Comparison of ENCODE assay signal across 8 cellular contexts in the genomic region with DNA sequence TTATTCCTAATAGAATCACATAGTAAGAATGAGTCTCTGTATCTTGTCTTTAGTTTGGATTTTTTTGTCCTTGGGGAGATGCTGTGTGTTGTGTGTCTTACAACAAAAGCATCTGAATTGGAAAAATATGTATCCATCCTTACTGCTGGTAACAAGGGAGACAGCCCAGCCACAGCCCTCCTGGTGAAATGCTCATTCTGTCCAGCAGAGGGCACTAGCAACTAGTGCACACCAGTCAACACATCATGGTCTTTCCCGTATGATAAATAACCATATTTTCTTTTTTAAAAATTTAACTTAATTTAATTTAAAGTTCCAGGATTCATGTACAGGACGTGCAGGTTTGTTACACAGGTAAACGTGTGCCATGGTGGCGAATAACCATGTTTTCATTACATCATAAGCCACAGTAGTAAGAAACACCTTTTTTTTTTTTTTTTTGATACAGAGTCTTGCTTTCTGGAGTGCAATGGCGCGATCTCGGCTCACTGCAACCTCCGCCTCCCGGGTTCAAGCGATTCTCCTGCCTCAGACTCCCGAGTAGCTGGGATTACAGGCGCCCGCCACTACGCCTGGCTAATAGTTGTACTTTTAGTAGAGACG.
A peak's percentile ranks its signal among the peaks of the same experiment; 100 is the strongest.
DNase-seq lines count a peak whose midpoint lies in the region; ATAC-seq and TF ChIP-seq lines count a peak whose summit lies in the region.

No MANE protein-coding gene starts in this region.

- no peak overlapping the region for H3K9ac ChIP-seq in NT2/D1 (ENCODE audit: insufficient read length, low read depth)

- no peaks in the 10 kb centered on the region for H3K27me3 ChIP-seq in NT2/D1 (ENCODE audit: insufficient read depth, insufficient read length)

- intact Hi-C loops in natural killer cell (cut with micrococcal nuclease), result loop anchor here (1.0 to 10.0 kb wide), 3 partner anchors 858 to 1502 kb away; no protein-coding TSS in a partner anchor

- DNase-seq in DMS 273 (lab: John Stamatoyannopoulos, UW; ENCODE audit: unreplicated experiment), result peak; percentile 86
- DNase-seq in HK-2 (ENCODE audit: unreplicated experiment), result peak; percentile 68
- DNase-seq in NT2/D1 (ENCODE audit: low read depth, low spot score), result peak; percentile 62
- DNase-seq in activated CD8-positive, alpha-beta memory T cell treated with anti-CD3 and anti-CD28 coated beads, Interleukin-2, amount 50 U/mL, for 48 hours, result peak; percentile 87
- DNase-seq in erythroblast (lab: John Stamatoyannopoulos, UW), result peak; percentile 52 to 74
- peak; percentile 49 for DNase-seq in natural killer cell

- H3K4me3 Mint-ChIP-seq in natural killer cell, result no peak overlapping the region
- no peak overlapping the region for H3K4me3 Mint-ChIP-seq in stimulated activated memory B cell treated with anti-CD40 and anti-IgM and Interleukin-4, amounts not matched to agents 10 μg/mL and 1 μg/mL and 100 μg/mL, for 72 hours

- H3K36me3 ChIP-seq in NT2/D1 (ENCODE audit: insufficient read depth, insufficient read length, low read length), result no peaks in the 10 kb centered on the region

- no peaks in the 10 kb centered on the region for H3K9me3 ChIP-seq in NT2/D1 (ENCODE audit: insufficient read depth, low read length)

- no peaks in the 10 kb centered on the region for H3K9me3 Mint-ChIP-seq in natural killer cell
- H3K9me3 Mint-ChIP-seq in stimulated activated memory B cell treated with anti-CD40 and anti-IgM and Interleukin-4, amounts not matched to agents 10 μg/mL and 1 μg/mL and 100 μg/mL, for 72 hours, result no peaks in the 10 kb centered on the region

- no peaks in the 10 kb centered on the region for H3K4me1 ChIP-seq in NT2/D1 (ENCODE audit: insufficient read depth, insufficient read length)

- ATAC-seq in GM19468 (IDR thresholded peaks at IDR 0.05; ENCODE audit: extremely low read depth, unreplicated experiment) (peak; percentile 67), natural killer cell (peak; percentile 70 to 82 (median 82))
- ATAC-seq in stimulated activated memory B cell treated with anti-CD40 and anti-IgM and Interleukin-4, amounts not matched to agents 10 μg/mL and 1 μg/mL and 100 μg/mL, for 72 hours, result peak; percentile 56

- TF ChIP-seq CTCF in natural killer cell (IDR thresholded peaks at IDR 0.05), result peak; percentile 86

- H3K27ac Mint-ChIP-seq in natural killer cell, result no peak overlapping the region
- no peak overlapping the region for H3K27ac Mint-ChIP-seq in stimulated activated memory B cell treated with anti-CD40 and anti-IgM and Interleukin-4, amounts not matched to agents 10 μg/mL and 1 μg/mL and 100 μg/mL, for 72 hours

- peaks cover 13 to 14% of the 10 kb centered on the region in 2 donors for H3K27me3 Mint-ChIP-seq in natural killer cell (ENCODE audit: low read depth in 2 of 2)
- no peaks in the 10 kb centered on the region for H3K27me3 Mint-ChIP-seq in stimulated activated memory B cell treated with anti-CD40 and anti-IgM and Interleukin-4, amounts not matched to agents 10 μg/mL and 1 μg/mL and 100 μg/mL, for 72 hours

- TF ChIP-seq POLR2A in erythroblast (IDR thresholded peaks at IDR 0.05; ENCODE audit: low read length), result no peak

- no peaks in the 10 kb centered on the region for H3K4me1 Mint-ChIP-seq in natural killer cell
- no peaks in the 10 kb centered on the region for H3K4me1 Mint-ChIP-seq in stimulated activated memory B cell treated with anti-CD40 and anti-IgM and Interleukin-4, amounts not matched to agents 10 μg/mL and 1 μg/mL and 100 μg/mL, for 72 hours

- H3K36me3 Mint-ChIP-seq in natural killer cell, result no peaks in the 10 kb centered on the region
- no peaks in the 10 kb centered on the region for H3K36me3 Mint-ChIP-seq in stimulated activated memory B cell treated with anti-CD40 and anti-IgM and Interleukin-4, amounts not matched to agents 10 μg/mL and 1 μg/mL and 100 μg/mL, for 72 hours

- H3K4me3 ChIP-seq in NT2/D1 (ENCODE audit: insufficient read length, low read depth), result no peak overlapping the region
